ENCODE assay signal across 1 cellular context in the genomic region with DNA sequence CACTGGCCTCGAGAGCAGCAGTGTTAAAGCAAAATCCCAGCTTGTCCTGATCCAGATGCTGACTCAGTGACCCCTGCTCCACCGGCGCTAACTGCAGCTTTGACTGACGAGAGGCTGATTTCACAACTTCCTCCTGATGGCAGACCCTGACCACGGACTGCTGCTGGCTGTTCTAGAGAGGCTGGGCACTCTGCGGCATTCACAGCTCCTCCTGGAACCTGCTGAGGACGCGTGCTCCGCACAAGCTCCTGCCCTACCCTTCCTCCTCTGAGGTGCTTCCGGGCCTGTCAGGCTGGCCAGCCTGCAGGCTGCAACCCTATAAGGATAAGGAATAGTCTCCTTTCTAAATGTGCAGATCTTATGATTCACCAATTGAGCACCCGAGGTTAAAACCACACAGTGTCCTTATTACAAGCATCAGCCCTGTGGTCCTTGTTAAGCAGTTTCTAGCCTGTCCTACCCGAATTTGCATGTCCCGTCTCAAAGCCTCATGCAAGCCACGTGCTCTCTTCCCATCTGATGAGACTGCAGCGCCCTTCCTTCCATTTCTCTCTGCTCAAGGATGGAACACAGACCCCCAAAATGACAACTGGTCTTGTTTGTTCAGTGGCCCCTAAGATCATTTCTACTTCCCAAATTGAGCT.
TF ChIP-seq lines count a peak whose summit lies in the region.

No MANE protein-coding gene starts in this region.

TF ChIP-seq in HepG2, 621 proteins besides CTCF, POLR2A, EP300 and RAD21 (continued from another document):
- TF ChIP-seq, protein P1, sequence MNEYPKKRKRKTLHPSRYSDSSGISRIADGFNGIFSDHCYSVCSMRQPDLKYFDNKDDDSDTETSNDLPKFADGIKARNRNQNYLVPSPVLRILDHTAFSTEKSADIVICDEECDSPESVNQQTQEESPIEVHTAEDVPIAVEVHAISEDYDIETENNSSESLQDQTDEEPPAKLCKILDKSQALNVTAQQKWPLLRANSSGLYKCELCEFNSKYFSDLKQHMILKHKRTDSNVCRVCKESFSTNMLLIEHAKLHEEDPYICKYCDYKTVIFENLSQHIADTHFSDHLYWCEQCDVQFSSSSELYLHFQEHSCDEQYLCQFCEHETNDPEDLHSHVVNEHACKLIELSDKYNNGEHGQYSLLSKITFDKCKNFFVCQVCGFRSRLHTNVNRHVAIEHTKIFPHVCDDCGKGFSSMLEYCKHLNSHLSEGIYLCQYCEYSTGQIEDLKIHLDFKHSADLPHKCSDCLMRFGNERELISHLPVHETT (CRISPR knock-in tag; conservative IDR thresholded peaks at IDR 0.05) = no peak
- TF ChIP-seq, protein P2, sequence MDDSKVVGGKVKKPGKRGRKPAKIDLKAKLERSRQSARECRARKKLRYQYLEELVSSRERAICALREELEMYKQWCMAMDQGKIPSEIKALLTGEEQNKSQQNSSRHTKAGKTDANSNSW (CRISPR knock-in tag; IDR thresholded peaks at IDR 0.05; ENCODE audit: borderline replicate concordance) = no peak
- TF ChIP-seq HOXA7 (CRISPR knock-in tag; IDR thresholded peaks at IDR 0.05) = no peak
- TF ChIP-seq, protein P3, sequence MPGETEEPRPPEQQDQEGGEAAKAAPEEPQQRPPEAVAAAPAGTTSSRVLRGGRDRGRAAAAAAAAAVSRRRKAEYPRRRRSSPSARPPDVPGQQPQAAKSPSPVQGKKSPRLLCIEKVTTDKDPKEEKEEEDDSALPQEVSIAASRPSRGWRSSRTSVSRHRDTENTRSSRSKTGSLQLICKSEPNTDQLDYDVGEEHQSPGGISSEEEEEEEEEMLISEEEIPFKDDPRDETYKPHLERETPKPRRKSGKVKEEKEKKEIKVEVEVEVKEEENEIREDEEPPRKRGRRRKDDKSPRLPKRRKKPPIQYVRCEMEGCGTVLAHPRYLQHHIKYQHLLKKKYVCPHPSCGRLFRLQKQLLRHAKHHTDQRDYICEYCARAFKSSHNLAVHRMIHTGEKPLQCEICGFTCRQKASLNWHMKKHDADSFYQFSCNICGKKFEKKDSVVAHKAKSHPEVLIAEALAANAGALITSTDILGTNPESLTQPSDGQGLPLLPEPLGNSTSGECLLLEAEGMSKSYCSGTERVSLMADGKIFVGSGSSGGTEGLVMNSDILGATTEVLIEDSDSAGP (CRISPR knock-in tag; IDR thresholded peaks at IDR 0.05; ENCODE audit: borderline replicate concordance) = 0 out of 2 replicates have a peak, but pooled peaks have one; percentile 18
- TF ChIP-seq, protein P4, sequence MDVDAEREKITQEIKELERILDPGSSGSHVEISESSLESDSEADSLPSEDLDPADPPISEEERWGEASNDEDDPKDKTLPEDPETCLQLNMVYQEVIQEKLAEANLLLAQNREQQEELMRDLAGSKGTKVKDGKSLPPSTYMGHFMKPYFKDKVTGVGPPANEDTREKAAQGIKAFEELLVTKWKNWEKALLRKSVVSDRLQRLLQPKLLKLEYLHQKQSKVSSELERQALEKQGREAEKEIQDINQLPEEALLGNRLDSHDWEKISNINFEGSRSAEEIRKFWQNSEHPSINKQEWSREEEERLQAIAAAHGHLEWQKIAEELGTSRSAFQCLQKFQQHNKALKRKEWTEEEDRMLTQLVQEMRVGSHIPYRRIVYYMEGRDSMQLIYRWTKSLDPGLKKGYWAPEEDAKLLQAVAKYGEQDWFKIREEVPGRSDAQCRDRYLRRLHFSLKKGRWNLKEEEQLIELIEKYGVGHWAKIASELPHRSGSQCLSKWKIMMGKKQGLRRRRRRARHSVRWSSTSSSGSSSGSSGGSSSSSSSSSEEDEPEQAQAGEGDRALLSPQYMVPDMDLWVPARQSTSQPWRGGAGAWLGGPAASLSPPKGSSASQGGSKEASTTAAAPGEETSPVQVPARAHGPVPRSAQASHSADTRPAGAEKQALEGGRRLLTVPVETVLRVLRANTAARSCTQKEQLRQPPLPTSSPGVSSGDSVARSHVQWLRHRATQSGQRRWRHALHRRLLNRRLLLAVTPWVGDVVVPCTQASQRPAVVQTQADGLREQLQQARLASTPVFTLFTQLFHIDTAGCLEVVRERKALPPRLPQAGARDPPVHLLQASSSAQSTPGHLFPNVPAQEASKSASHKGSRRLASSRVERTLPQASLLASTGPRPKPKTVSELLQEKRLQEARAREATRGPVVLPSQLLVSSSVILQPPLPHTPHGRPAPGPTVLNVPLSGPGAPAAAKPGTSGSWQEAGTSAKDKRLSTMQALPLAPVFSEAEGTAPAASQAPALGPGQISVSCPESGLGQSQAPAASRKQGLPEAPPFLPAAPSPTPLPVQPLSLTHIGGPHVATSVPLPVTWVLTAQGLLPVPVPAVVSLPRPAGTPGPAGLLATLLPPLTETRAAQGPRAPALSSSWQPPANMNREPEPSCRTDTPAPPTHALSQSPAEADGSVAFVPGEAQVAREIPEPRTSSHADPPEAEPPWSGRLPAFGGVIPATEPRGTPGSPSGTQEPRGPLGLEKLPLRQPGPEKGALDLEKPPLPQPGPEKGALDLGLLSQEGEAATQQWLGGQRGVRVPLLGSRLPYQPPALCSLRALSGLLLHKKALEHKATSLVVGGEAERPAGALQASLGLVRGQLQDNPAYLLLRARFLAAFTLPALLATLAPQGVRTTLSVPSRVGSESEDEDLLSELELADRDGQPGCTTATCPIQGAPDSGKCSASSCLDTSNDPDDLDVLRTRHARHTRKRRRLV (CRISPR knock-in tag; IDR thresholded peaks at IDR 0.05) = no peak
- TF ChIP-seq ETV6 (CRISPR knock-in tag; conservative IDR thresholded peaks at IDR 0.05) = no peak
